ENCODE assay signal across 1 cellular context in the genomic region with DNA sequence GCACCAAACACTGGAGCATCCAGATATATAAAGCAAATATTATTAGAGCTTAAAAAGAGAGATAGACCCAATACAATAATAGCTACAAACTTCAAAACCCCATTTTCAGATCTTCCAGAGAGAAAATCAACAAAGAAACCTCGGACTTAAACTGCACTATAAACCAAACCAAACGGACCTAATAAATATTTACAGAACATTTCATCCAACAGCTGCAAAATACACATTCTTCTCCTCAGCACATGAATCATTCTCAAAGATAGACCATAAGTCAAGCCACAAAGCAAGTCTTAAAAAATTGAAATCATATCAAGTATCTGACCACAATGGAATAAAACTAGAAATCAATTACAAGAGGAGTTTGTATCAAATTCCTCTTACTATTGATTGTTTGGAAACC.
TF ChIP-seq lines count a peak whose summit lies in the region.

No MANE protein-coding gene starts in this region.

TF ChIP-seq in IMR-90, 13 proteins besides CTCF, POLR2A, EP300 and RAD21 (continued from another document):
- TF ChIP-seq, protein P1, sequence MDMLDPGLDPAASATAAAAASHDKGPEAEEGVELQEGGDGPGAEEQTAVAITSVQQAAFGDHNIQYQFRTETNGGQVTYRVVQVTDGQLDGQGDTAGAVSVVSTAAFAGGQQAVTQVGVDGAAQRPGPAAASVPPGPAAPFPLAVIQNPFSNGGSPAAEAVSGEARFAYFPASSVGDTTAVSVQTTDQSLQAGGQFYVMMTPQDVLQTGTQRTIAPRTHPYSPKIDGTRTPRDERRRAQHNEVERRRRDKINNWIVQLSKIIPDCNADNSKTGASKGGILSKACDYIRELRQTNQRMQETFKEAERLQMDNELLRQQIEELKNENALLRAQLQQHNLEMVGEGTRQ (IDR thresholded peaks at IDR 0.05; ENCODE audit: low read depth, low read length) = no peak
- TF ChIP-seq ELK1 (IDR thresholded peaks at IDR 0.05; ENCODE audit: borderline replicate concordance, low read depth, low read length) = no peak
- TF ChIP-seq FOS (IDR thresholded peaks at IDR 0.05; ENCODE audit: low read depth, low read length) = no peak
